Comparison of ENCODE assay signal across 1 cellular context in the genomic region with DNA sequence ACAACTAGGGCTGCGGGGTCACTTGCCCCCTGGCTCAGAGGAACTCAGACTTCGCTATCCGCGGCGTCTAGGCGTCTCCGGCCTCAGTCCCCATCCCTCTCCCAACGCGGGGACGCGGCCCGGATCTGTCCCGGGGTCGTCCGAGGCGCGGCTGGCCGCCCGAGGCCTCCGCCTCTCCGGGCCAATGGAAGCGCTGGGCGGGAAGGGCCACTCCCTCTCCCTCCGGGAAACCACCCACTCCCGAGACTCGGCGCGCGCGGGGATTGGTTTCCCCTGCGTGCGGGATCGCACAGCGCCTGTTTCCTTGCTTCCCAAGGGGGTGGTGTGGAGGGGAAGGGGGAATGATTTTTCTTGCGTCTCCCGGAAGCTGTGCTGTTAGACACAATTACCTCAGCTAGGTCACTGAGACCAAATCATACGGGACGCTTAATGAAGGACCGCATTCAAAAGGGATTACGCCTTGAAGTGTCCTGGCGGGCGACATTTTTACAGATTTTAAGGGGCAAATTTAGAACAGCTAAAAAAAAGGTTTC.
TF ChIP-seq lines count a peak whose summit lies in the region.

No MANE protein-coding gene starts in this region.

TF ChIP-seq in HepG2, 621 proteins besides CTCF, POLR2A, EP300 and RAD21 (continues in another document):
- TF ChIP-seq, protein P1, sequence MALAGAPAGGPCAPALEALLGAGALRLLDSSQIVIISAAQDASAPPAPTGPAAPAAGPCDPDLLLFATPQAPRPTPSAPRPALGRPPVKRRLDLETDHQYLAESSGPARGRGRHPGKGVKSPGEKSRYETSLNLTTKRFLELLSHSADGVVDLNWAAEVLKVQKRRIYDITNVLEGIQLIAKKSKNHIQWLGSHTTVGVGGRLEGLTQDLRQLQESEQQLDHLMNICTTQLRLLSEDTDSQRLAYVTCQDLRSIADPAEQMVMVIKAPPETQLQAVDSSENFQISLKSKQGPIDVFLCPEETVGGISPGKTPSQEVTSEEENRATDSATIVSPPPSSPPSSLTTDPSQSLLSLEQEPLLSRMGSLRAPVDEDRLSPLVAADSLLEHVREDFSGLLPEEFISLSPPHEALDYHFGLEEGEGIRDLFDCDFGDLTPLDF (CRISPR knock-in tag; IDR thresholded peaks at IDR 0.05): no peak
- TF ChIP-seq RFX5 (IDR thresholded peaks at IDR 0.05; ENCODE audit: low read depth, low read length) (no peak), ZNF678 (CRISPR knock-in tag; IDR thresholded peaks at IDR 0.05) (no peak), JDP2 (CRISPR knock-in tag; IDR thresholded peaks at IDR 0.05; ENCODE audit: borderline replicate concordance) (no peak), MLLT10 (CRISPR knock-in tag; IDR thresholded peaks at IDR 0.05) (no peak), SMARCC2 (IDR thresholded peaks at IDR 0.05) (no peak), ASH2L (IDR thresholded peaks at IDR 0.05; ENCODE audit: insufficient read length, low read depth, low read length) (no peak), PITX1 (CRISPR knock-in tag; IDR thresholded peaks at IDR 0.05) (peak; percentile 73; the same call in 1 of the 2 replicates), ZNF331 (CRISPR knock-in tag; IDR thresholded peaks at IDR 0.05) (peak; percentile 41), CHD2 (IDR thresholded peaks at IDR 0.05; ENCODE audit: low read depth, low read length) (no peak), SIN3B (IDR thresholded peaks at IDR 0.05; ENCODE audit: low read length) (no peak), NFKB2 (CRISPR knock-in tag; IDR thresholded peaks at IDR 0.05; ENCODE audit: borderline replicate concordance) (peak; percentile 40; the same call in 1 of the 2 replicates), ZNF121 (CRISPR knock-in tag; IDR thresholded peaks at IDR 0.05) (no peak), KLF15 (CRISPR knock-in tag; IDR thresholded peaks at IDR 0.05; ENCODE audit: borderline replicate concordance) (no peak), AHR (CRISPR knock-in tag; IDR thresholded peaks at IDR 0.05) (no peak), FOSL1 (CRISPR knock-in tag; IDR thresholded peaks at IDR 0.05; ENCODE audit: borderline replicate concordance) (no peak), THYN1 (CRISPR knock-in tag; IDR thresholded peaks at IDR 0.05; ENCODE audit: borderline replicate concordance, low read depth) (no peak), TGIF2 (CRISPR knock-in tag; IDR thresholded peaks at IDR 0.05) (no peak), ZNF282 (IDR thresholded peaks at IDR 0.05; ENCODE audit: partially characterized antibody) (no peak), XBP1 (CRISPR knock-in tag; IDR thresholded peaks at IDR 0.05) (no peak), ZBTB21 (CRISPR knock-in tag; IDR thresholded peaks at IDR 0.05) (no peak), IKZF1 (IDR thresholded peaks at IDR 0.05) (no peak), ZFP37 (CRISPR knock-in tag; IDR thresholded peaks at IDR 0.05; ENCODE audit: borderline replicate concordance) (no peak), U2AF1 (optimal IDR thresholded peaks at IDR 0.05; ENCODE audit: low read depth, low read length) (no peak)
- TF ChIP-seq, protein P2, sequence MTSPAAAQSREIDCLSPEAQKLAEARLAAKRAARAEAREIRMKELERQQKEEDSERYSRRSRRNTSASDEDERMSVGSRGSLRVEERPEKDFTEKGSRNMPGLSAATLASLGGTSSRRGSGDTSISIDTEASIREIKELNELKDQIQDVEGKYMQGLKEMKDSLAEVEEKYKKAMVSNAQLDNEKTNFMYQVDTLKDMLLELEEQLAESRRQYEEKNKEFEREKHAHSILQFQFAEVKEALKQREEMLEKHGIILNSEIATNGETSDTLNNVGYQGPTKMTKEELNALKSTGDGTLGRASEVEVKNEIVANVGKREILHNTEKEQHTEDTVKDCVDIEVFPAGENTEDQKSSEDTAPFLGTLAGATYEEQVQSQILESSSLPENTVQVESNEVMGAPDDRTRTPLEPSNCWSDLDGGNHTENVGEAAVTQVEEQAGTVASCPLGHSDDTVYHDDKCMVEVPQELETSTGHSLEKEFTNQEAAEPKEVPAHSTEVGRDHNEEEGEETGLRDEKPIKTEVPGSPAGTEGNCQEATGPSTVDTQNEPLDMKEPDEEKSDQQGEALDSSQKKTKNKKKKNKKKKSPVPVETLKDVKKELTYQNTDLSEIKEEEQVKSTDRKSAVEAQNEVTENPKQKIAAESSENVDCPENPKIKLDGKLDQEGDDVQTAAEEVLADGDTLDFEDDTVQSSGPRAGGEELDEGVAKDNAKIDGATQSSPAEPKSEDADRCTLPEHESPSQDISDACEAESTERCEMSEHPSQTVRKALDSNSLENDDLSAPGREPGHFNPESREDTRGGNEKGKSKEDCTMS (CRISPR knock-in tag; conservative IDR thresholded peaks at IDR 0.05): no peak
- TF ChIP-seq, protein P3, sequence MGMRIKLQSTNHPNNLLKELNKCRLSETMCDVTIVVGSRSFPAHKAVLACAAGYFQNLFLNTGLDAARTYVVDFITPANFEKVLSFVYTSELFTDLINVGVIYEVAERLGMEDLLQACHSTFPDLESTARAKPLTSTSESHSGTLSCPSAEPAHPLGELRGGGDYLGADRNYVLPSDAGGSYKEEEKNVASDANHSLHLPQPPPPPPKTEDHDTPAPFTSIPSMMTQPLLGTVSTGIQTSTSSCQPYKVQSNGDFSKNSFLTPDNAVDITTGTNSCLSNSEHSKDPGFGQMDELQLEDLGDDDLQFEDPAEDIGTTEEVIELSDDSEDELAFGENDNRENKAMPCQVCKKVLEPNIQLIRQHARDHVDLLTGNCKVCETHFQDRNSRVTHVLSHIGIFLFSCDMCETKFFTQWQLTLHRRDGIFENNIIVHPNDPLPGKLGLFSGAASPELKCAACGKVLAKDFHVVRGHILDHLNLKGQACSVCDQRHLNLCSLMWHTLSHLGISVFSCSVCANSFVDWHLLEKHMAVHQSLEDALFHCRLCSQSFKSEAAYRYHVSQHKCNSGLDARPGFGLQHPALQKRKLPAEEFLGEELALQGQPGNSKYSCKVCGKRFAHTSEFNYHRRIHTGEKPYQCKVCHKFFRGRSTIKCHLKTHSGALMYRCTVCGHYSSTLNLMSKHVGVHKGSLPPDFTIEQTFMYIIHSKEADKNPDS (CRISPR knock-in tag; IDR thresholded peaks at IDR 0.05): no peak
- TF ChIP-seq, protein P4, sequence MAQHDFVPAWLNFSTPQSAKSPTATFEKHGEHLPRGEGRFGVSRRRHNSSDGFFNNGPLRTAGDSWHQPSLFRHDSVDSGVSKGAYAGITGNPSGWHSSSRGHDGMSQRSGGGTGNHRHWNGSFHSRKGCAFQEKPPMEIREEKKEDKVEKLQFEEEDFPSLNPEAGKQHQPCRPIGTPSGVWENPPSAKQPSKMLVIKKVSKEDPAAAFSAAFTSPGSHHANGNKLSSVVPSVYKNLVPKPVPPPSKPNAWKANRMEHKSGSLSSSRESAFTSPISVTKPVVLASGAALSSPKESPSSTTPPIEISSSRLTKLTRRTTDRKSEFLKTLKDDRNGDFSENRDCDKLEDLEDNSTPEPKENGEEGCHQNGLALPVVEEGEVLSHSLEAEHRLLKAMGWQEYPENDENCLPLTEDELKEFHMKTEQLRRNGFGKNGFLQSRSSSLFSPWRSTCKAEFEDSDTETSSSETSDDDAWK (CRISPR knock-in tag; IDR thresholded peaks at IDR 0.05): no peak
- TF ChIP-seq, protein P5, sequence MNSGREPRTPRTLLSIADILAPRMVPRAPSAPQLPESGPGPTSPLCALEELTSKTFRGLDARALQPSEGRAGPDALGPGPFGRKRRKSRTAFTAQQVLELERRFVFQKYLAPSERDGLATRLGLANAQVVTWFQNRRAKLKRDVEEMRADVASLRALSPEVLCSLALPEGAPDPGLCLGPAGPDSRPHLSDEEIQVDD (CRISPR knock-in tag; IDR thresholded peaks at IDR 0.05; ENCODE audit: borderline replicate concordance): no peak; the same call in 1 of the 2 replicates
- TF ChIP-seq, protein P6, sequence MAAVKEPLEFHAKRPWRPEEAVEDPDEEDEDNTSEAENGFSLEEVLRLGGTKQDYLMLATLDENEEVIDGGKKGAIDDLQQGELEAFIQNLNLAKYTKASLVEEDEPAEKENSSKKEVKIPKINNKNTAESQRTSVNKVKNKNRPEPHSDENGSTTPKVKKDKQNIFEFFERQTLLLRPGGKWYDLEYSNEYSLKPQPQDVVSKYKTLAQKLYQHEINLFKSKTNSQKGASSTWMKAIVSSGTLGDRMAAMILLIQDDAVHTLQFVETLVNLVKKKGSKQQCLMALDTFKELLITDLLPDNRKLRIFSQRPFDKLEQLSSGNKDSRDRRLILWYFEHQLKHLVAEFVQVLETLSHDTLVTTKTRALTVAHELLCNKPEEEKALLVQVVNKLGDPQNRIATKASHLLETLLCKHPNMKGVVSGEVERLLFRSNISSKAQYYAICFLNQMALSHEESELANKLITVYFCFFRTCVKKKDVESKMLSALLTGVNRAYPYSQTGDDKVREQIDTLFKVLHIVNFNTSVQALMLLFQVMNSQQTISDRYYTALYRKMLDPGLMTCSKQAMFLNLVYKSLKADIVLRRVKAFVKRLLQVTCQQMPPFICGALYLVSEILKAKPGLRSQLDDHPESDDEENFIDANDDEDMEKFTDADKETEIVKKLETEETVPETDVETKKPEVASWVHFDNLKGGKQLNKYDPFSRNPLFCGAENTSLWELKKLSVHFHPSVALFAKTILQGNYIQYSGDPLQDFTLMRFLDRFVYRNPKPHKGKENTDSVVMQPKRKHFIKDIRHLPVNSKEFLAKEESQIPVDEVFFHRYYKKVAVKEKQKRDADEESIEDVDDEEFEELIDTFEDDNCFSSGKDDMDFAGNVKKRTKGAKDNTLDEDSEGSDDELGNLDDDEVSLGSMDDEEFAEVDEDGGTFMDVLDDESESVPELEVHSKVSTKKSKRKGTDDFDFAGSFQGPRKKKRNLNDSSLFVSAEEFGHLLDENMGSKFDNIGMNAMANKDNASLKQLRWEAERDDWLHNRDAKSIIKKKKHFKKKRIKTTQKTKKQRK (IDR thresholded peaks at IDR 0.05; ENCODE audit: low read length): no peak
- TF ChIP-seq, protein P7, sequence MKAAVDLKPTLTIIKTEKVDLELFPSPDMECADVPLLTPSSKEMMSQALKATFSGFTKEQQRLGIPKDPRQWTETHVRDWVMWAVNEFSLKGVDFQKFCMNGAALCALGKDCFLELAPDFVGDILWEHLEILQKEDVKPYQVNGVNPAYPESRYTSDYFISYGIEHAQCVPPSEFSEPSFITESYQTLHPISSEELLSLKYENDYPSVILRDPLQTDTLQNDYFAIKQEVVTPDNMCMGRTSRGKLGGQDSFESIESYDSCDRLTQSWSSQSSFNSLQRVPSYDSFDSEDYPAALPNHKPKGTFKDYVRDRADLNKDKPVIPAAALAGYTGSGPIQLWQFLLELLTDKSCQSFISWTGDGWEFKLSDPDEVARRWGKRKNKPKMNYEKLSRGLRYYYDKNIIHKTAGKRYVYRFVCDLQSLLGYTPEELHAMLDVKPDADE (CRISPR knock-in tag; IDR thresholded peaks at IDR 0.05): no peak
- TF ChIP-seq, protein P8, sequence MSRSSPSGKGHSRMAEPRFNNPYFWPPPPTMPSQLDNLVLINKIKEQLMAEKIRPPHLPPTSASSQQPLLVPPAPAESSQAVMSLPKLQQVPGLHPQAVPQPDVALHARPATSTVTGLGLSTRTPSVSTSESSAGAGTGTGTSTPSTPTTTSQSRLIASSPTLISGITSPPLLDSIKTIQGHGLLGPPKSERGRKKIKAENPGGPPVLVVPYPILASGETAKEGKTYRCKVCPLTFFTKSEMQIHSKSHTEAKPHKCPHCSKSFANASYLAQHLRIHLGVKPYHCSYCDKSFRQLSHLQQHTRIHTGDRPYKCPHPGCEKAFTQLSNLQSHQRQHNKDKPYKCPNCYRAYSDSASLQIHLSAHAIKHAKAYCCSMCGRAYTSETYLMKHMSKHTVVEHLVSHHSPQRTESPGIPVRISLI (CRISPR knock-in tag; IDR thresholded peaks at IDR 0.05; ENCODE audit: borderline replicate concordance): no peak
- TF ChIP-seq, protein P9, sequence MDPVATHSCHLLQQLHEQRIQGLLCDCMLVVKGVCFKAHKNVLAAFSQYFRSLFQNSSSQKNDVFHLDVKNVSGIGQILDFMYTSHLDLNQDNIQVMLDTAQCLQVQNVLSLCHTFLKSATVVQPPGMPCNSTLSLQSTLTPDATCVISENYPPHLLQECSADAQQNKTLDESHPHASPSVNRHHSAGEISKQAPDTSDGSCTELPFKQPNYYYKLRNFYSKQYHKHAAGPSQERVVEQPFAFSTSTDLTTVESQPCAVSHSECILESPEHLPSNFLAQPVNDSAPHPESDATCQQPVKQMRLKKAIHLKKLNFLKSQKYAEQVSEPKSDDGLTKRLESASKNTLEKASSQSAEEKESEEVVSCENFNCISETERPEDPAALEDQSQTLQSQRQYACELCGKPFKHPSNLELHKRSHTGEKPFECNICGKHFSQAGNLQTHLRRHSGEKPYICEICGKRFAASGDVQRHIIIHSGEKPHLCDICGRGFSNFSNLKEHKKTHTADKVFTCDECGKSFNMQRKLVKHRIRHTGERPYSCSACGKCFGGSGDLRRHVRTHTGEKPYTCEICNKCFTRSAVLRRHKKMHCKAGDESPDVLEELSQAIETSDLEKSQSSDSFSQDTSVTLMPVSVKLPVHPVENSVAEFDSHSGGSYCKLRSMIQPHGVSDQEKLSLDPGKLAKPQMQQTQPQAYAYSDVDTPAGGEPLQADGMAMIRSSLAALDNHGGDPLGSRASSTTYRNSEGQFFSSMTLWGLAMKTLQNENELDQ (CRISPR knock-in tag; IDR thresholded peaks at IDR 0.05; ENCODE audit: borderline replicate concordance): no peak
- TF ChIP-seq, protein P10, sequence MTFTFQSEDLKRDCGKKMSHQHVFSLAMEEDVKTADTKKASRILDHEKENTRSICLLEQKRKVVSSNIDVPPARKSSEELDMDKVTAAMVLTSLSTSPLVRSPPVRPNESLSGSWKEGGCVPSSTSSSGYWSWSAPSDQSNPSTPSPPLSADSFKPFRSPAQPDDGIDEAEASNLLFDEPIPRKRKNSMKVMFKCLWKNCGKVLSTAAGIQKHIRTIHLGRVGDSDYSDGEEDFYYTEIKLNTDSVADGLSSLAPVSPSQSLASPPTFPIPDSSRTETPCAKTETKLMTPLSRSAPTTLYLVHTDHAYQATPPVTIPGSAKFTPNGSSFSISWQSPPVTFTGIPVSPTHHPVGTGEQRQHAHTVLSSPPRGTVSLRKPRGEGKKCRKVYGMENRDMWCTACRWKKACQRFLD (CRISPR knock-in tag; IDR thresholded peaks at IDR 0.05; ENCODE audit: borderline replicate concordance): no peak
- TF ChIP-seq, protein P11, sequence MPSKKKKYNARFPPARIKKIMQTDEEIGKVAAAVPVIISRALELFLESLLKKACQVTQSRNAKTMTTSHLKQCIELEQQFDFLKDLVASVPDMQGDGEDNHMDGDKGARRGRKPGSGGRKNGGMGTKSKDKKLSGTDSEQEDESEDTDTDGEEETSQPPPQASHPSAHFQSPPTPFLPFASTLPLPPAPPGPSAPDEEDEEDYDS (CRISPR knock-in tag; IDR thresholded peaks at IDR 0.05): peak; percentile 20; the same call in 1 of the 2 replicates
- TF ChIP-seq, protein P12, sequence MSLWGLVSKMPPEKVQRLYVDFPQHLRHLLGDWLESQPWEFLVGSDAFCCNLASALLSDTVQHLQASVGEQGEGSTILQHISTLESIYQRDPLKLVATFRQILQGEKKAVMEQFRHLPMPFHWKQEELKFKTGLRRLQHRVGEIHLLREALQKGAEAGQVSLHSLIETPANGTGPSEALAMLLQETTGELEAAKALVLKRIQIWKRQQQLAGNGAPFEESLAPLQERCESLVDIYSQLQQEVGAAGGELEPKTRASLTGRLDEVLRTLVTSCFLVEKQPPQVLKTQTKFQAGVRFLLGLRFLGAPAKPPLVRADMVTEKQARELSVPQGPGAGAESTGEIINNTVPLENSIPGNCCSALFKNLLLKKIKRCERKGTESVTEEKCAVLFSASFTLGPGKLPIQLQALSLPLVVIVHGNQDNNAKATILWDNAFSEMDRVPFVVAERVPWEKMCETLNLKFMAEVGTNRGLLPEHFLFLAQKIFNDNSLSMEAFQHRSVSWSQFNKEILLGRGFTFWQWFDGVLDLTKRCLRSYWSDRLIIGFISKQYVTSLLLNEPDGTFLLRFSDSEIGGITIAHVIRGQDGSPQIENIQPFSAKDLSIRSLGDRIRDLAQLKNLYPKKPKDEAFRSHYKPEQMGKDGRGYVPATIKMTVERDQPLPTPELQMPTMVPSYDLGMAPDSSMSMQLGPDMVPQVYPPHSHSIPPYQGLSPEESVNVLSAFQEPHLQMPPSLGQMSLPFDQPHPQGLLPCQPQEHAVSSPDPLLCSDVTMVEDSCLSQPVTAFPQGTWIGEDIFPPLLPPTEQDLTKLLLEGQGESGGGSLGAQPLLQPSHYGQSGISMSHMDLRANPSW (CRISPR knock-in tag; IDR thresholded peaks at IDR 0.05; ENCODE audit: borderline replicate concordance): no peak
